Comparison of ENCODE assay signal across 1 cellular context in the genomic region with DNA sequence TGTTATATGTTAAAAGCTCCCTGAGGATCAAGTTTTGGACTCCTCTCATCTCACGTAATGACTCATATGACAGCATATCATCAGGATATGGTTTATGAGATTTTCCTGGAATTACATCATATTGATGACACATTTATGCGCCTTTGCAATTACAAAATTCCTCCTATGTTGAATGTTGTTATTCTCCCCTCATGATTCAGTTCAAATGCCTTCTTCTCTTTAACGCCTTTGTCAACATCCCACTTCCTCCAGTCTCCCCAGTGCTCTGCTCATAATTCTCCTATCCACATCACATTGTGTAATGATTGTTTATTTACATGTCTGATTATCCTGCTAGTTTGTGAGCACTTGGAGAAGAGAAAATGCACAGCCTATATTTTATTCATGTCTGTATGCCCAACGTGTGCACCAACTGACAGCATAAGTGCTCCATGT.
A peak's percentile ranks its signal among the peaks of the same experiment; 100 is the strongest.
TF ChIP-seq lines count a peak whose summit lies in the region.

No MANE protein-coding gene starts in this region.

TF ChIP-seq in K562, 482 proteins besides CTCF, POLR2A, EP300 and RAD21 (continued from another document):
- TF ChIP-seq, protein P1, sequence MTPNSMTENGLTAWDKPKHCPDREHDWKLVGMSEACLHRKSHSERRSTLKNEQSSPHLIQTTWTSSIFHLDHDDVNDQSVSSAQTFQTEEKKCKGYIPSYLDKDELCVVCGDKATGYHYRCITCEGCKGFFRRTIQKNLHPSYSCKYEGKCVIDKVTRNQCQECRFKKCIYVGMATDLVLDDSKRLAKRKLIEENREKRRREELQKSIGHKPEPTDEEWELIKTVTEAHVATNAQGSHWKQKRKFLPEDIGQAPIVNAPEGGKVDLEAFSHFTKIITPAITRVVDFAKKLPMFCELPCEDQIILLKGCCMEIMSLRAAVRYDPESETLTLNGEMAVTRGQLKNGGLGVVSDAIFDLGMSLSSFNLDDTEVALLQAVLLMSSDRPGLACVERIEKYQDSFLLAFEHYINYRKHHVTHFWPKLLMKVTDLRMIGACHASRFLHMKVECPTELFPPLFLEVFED (CRISPR knock-in tag; conservative IDR thresholded peaks at IDR 0.05): no peak
- peak; percentile 46; the same call in 1 of the 2 replicates for TF ChIP-seq TEAD4 (IDR thresholded peaks at IDR 0.05; ENCODE audit: low read length)
- TF ChIP-seq TEAD4 (CRISPR knock-in tag; IDR thresholded peaks at IDR 0.05; ENCODE audit: borderline replicate concordance): no peak
- TF ChIP-seq, protein P2, sequence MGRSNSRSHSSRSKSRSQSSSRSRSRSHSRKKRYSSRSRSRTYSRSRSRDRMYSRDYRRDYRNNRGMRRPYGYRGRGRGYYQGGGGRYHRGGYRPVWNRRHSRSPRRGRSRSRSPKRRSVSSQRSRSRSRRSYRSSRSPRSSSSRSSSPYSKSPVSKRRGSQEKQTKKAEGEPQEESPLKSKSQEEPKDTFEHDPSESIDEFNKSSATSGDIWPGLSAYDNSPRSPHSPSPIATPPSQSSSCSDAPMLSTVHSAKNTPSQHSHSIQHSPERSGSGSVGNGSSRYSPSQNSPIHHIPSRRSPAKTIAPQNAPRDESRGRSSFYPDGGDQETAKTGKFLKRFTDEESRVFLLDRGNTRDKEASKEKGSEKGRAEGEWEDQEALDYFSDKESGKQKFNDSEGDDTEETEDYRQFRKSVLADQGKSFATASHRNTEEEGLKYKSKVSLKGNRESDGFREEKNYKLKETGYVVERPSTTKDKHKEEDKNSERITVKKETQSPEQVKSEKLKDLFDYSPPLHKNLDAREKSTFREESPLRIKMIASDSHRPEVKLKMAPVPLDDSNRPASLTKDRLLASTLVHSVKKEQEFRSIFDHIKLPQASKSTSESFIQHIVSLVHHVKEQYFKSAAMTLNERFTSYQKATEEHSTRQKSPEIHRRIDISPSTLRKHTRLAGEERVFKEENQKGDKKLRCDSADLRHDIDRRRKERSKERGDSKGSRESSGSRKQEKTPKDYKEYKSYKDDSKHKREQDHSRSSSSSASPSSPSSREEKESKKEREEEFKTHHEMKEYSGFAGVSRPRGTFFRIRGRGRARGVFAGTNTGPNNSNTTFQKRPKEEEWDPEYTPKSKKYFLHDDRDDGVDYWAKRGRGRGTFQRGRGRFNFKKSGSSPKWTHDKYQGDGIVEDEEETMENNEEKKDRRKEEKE (IDR thresholded peaks at IDR 0.05; ENCODE audit: borderline replicate concordance in 1 of 2, control insufficient read depth in 1 of 2, low read depth in 2 of 2, low read length in 1 of 2): no peak
- 0 out of 2 replicates have a peak, but pooled peaks have one; percentile 14 for TF ChIP-seq L3MBTL2 (IDR thresholded peaks at IDR 0.05)
- no peak for TF ChIP-seq CC2D1A (IDR thresholded peaks at IDR 0.05)
- TF ChIP-seq CEBPB (tag; IDR thresholded peaks at IDR 0.05): peak; percentile 90
- TF ChIP-seq ARNT (IDR thresholded peaks at IDR 0.05): peak in 1 of 2 experiments; percentile 50; a peak in 1 of 4 replicates
- TF ChIP-seq DNMT1 (IDR thresholded peaks at IDR 0.05): no peak
- TF ChIP-seq RBM17 (IDR thresholded peaks at IDR 0.05; ENCODE audit: borderline replicate concordance, low read depth, low read length): no peak
- no peak for TF ChIP-seq TAF15 (IDR thresholded peaks at IDR 0.05; ENCODE audit: low read depth, low read length)
- peak; percentile 83; the same call in 1 of the 2 replicates for TF ChIP-seq SMARCE1 (IDR thresholded peaks at IDR 0.05)
- TF ChIP-seq NR2C1 (IDR thresholded peaks at IDR 0.05): no peak
- no peak for TF ChIP-seq NR2C1 (tag; IDR thresholded peaks at IDR 0.05)
- TF ChIP-seq CCAR2 (IDR thresholded peaks at IDR 0.05; ENCODE audit: low read depth, low read length): no peak
- TF ChIP-seq ARID1B (IDR thresholded peaks at IDR 0.05): peak; percentile 81
